ENCODE assay signal across 17 cellular contexts in genomic region chr13:65836066-65836465, GRCh38.
"Had no signal": no experiment of that assay in that cellular context is flagged by ENCODE, and none has a peak within 500 bp of the region (broad histone marks: within the 10 kb centered on the region; RNA-seq: fewer than 3 reads in every experiment).

No MANE protein-coding gene starts in this region.

- H3K27me3 ChIP-seq: adrenal gland, thyroid gland had no signal

- H3K36me3 ChIP-seq: adrenal gland, thyroid gland had no signal

- FAIRE-seq: keratinocyte had no signal

- H3K9me3 ChIP-seq: adrenal gland, thyroid gland had no signal

- DNase-seq: activated CD4-positive, alpha-beta T cell treated with anti-CD3 and anti-CD28 coated beads, Interleukin-2, amount 50 U/mL, for 4 hours; activated gamma-delta T cell; adrenal gland; effector memory CD8-positive, alpha-beta T cell; foreskin melanocyte; glutamatergic neuron; hippocampal formation; nephron progenitor cell; nucleus accumbens; posterior cingulate gyrus; stimulated activated CD4-positive, alpha-beta T cell treated with anti-CD3 and anti-CD28 coated beads, Interleukin-2, amount 100 ng/mL, for 24 hours; stimulated activated naive CD4-positive, alpha-beta T cell treated with Interleukin-2 at 50 U/mL for 16 hours; T-helper 2 cell; thyroid gland had no signal

- H3K4me3 ChIP-seq: adrenal gland, lung, thyroid gland had no signal

- ATAC-seq: activated naive CD4-positive, alpha-beta T cell treated with anti-CD3 and anti-CD28 coated beads, Interleukin-2, amount 50 U/mL, for 72 hours; effector memory CD8-positive, alpha-beta T cell had no signal
